In genomic region chr5:76249601-76250000, GRCh38 we compare ENCODE assay signal across 23 cellular contexts.
DNase-seq lines count a peak whose midpoint lies in the region; ATAC-seq, FAIRE-seq and TF ChIP-seq lines count a peak whose summit lies in the region.
"Had no signal": no experiment of that assay in that cellular context is flagged by ENCODE, and none has a peak within 500 bp of the region (broad histone marks: within the 10 kb centered on the region; RNA-seq: fewer than 3 reads in every experiment).

No MANE protein-coding gene starts in this region.

- no peak for ATAC-seq in HG03095 (IDR thresholded peaks at IDR 0.05; ENCODE audit: unreplicated experiment)
- ATAC-seq in activated naive CD8-positive, alpha-beta T cell treated with anti-CD3 and anti-CD28 coated beads, Interleukin-2, amount 50 U/mL, for 24 hours, result no peak
- ATAC-seq: A549; CD8-positive, alpha-beta T cell; GM12878 had no signal

- H3K36me3 Mint-ChIP-seq in activated naive CD8-positive, alpha-beta T cell treated with anti-CD3 and anti-CD28 coated beads, Interleukin-2, amount 50 U/mL, for 24 hours (ENCODE audit: low read depth), result no peaks in the 10 kb centered on the region
- H3K36me3 Mint-ChIP-seq: CD8-positive, alpha-beta T cell had no signal

- no peak for TF ChIP-seq CTCF in D721Med (IDR thresholded peaks at IDR 0.05; ENCODE audit: insufficient read depth, missing control alignments)

- H3K4me1 Mint-ChIP-seq in activated naive CD8-positive, alpha-beta T cell treated with anti-CD3 and anti-CD28 coated beads, Interleukin-2, amount 50 U/mL, for 24 hours, result no peaks in the 10 kb centered on the region
- H3K4me1 Mint-ChIP-seq: B cell had no signal

- DNase-seq in D721Med (ENCODE audit: insufficient read length, low spot score), result no peak
- DNase-seq in NCI-H82 treated with DMSO at 0.1 percent for 48 hours (lab: John Stamatoyannopoulos, UW; ENCODE audit: unreplicated experiment), result peak; percentile 55
- DNase-seq in left kidney (ENCODE audit: low read depth, low spot score), result peak; percentile 35
- no peak for DNase-seq in middle frontal gyrus (ENCODE audit: extremely low spot score, low spot score)
- DNase-seq in activated naive CD8-positive, alpha-beta T cell treated with anti-CD3 and anti-CD28 coated beads, Interleukin-2, amount 50 U/mL, for 24 hours, result no peak
- DNase-seq: AML-193; Caco-2; Calu3; CD4-positive, alpha-beta T cell; CD8-positive, alpha-beta T cell; DMS 273 treated with DMSO at 0.1 percent for 48 hours; DMS153; DMS53; DMS79; DND-41; EL; GDM1 had no signal

- H3K9me3 Mint-ChIP-seq in activated naive CD8-positive, alpha-beta T cell treated with anti-CD3 and anti-CD28 coated beads, Interleukin-2, amount 50 U/mL, for 24 hours, result no peaks in the 10 kb centered on the region
- H3K9me3 Mint-ChIP-seq: CD4-positive, alpha-beta T cell; CD8-positive, alpha-beta T cell had no signal

- H3K27me3 Mint-ChIP-seq in activated naive CD8-positive, alpha-beta T cell treated with anti-CD3 and anti-CD28 coated beads, Interleukin-2, amount 50 U/mL, for 24 hours, result no peaks in the 10 kb centered on the region
- H3K27me3 Mint-ChIP-seq: CD4-positive, alpha-beta T cell had no signal

- H3K4me3 Mint-ChIP-seq in activated naive CD8-positive, alpha-beta T cell treated with anti-CD3 and anti-CD28 coated beads, Interleukin-2, amount 50 U/mL, for 24 hours, result no peak overlapping the region
- H3K4me3 Mint-ChIP-seq: B cell; CD4-positive, alpha-beta T cell; CD8-positive, alpha-beta T cell had no signal

- peak; percentile 48 for FAIRE-seq in D721Med (lab: Jason Lieb, UNC)
- FAIRE-seq: A549, GM12878, GM12892, GM18507 had no signal

- no peak overlapping the region for H3K27ac Mint-ChIP-seq in activated naive CD8-positive, alpha-beta T cell treated with anti-CD3 and anti-CD28 coated beads, Interleukin-2, amount 50 U/mL, for 24 hours
- H3K27ac Mint-ChIP-seq: B cell; CD4-positive, alpha-beta T cell; CD8-positive, alpha-beta T cell had no signal

Comparison
In these comparisons a context has a peak if more than half of its experiments do, and no peak if none do; other contexts are left out.
1. DNase-seq: peak in NCI-H82 treated with DMSO at 0.1 percent for 48 hours (single experiment) and left kidney (single experiment); none in D721Med (single experiment), middle frontal gyrus (single experiment) and activated naive CD8-positive, alpha-beta T cell treated with anti-CD3 and anti-CD28 coated beads, Interleukin-2, amount 50 U/mL, for 24 hours (single experiment).